In genomic region chrX:29044802-29045201, GRCh38 we compare ENCODE assay signal across 2 cellular contexts.
TF ChIP-seq lines count a peak whose summit lies in the region.

No MANE protein-coding gene starts in this region.

TF ChIP-seq in liver, 16 proteins besides CTCF, POLR2A, EP300 and RAD21 (continued from another document):
- TF ChIP-seq SP1 (IDR thresholded peaks at IDR 0.05) (no peak), REST (IDR thresholded peaks at IDR 0.05) (no peak), HNF4A (conservative IDR thresholded peaks at IDR 0.05) (no peak)

TF ChIP-seq in HepG2, 621 proteins besides CTCF, POLR2A, EP300 and RAD21 (continued from another document):
- TF ChIP-seq GRHL1 (CRISPR knock-in tag; conservative IDR thresholded peaks at IDR 0.05), result no peak
- no peak for TF ChIP-seq ZNF614 (CRISPR knock-in tag; IDR thresholded peaks at IDR 0.05; ENCODE audit: borderline replicate concordance)
- no peak for TF ChIP-seq NR3C1 (CRISPR knock-in tag; IDR thresholded peaks at IDR 0.05)
- TF ChIP-seq ZNF326 (CRISPR knock-in tag; IDR thresholded peaks at IDR 0.05; ENCODE audit: borderline replicate concordance), result no peak
- no peak for TF ChIP-seq ZBTB21 (CRISPR knock-in tag; IDR thresholded peaks at IDR 0.05)
- no peak for TF ChIP-seq ZBTB7B (CRISPR knock-in tag; IDR thresholded peaks at IDR 0.05)
- no peak for TF ChIP-seq ERF (CRISPR knock-in tag; IDR thresholded peaks at IDR 0.05)
